Comparison of ENCODE assay signal across 19 cellular contexts in the genomic region with DNA sequence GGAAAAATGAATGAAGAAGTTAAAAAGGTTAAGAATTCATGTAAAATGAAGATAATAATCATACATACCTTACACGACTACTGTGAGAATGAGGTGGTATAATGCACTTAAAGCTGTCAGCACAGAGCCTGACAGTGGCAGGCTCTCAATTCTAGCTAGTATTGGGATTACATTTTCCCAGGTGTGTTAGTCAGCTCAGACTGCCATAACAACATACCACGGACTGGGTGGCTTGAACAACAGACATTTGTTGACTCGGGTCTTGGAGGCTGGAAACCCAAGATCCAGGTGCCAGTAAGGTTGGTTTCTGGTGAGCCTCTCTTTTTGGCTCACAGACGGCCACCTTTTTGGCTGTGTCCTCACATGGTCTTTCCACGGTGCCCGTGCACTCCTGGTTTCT.
DNase-seq lines count a peak whose midpoint lies in the region; ATAC-seq and TF ChIP-seq lines count a peak whose summit lies in the region.
"Had no signal": no experiment of that assay in that cellular context is flagged by ENCODE, and none has a peak within 500 bp of the region (broad histone marks: within the 10 kb centered on the region; RNA-seq: fewer than 3 reads in every experiment).

No MANE protein-coding gene starts in this region.

- peaks cover 33% of the 10 kb centered on the region for H3K36me3 ChIP-seq in CD4-positive, CD25-positive, alpha-beta regulatory T cell (ENCODE audit: control insufficient read depth, insufficient read depth, low read length)
- H3K36me3 ChIP-seq: MG63 had no signal

- CTCF ChIA-PET in T-cell (lab: Charles Lee): no interaction called here

- no peak for ATAC-seq in CD4-positive, CD25-positive, alpha-beta regulatory T cell (ENCODE audit: low read depth in 2 of 2)
- no peak for ATAC-seq in natural killer cell treated with Interleukin-12 subunit alpha and Interleukin-12 subunit beta and Interleukin-15 and Interleukin-18, amount 100 ng/mL, for 72 hours
- ATAC-seq in T-cell (replicated peaks in 1 of 4): no peak
- ATAC-seq: HepG2, K562, Panc1 had no signal

- peaks cover 18% of the 10 kb centered on the region for H3K4me1 ChIP-seq in CD4-positive, CD25-positive, alpha-beta regulatory T cell (ENCODE audit: control insufficient read depth, insufficient read depth, low read length, poor library complexity, severe bottlenecking)

- H3K4me3 Mint-ChIP-seq in CD4-positive, CD25-positive, alpha-beta regulatory T cell: no peak overlapping the region
- H3K4me3 Mint-ChIP-seq in glutamatergic neuron (ENCODE audit: unreplicated experiment) (peak overlapping the region; percentile 68), chondrocyte (ENCODE audit: unreplicated experiment) (no peak overlapping the region), T-cell (no peak overlapping the region)
- no peak overlapping the region for H3K4me3 Mint-ChIP-seq in natural killer cell treated with Interleukin-12 subunit alpha and Interleukin-12 subunit beta and Interleukin-15 and Interleukin-18, amount 100 ng/mL, for 72 hours

- no peak for DNase-seq in CD4-positive, CD25-positive, alpha-beta regulatory T cell
- no peak for DNase-seq in glutamatergic neuron
- peak; percentile 15 for DNase-seq in natural killer cell treated with Interleukin-12 subunit alpha and Interleukin-12 subunit beta and Interleukin-15 and Interleukin-18, amount 100 ng/mL, for 72 hours (ENCODE audit: low spot score)
- no peak for DNase-seq in chondrocyte (ENCODE audit: low spot score)
- no peak for DNase-seq in activated CD4-positive, CD25-positive, alpha-beta regulatory T cell (lab: John Stamatoyannopoulos, UW)
- DNase-seq in putamen (ENCODE audit: low spot score): no peak
- DNase-seq in T-cell: no peak
- DNase-seq: MG63, NCI-H1694 treated with DMSO at 0.1 percent for 48 hours, NCI-H2171, NCI-H345, NCI-H524, NCI-H82, SIG-M5 had no signal

- POLR2A ChIA-PET in T-cell (lab: Charles Lee): interaction anchor here in 1 of 2 donors (0.6 kb wide), 1 partner anchor 23 kb away, joined by 3 read pairs; no protein-coding TSS in a partner anchor

- no peak overlapping the region for H3K4me3 ChIP-seq in CD4-positive, CD25-positive, alpha-beta regulatory T cell (ENCODE audit: low read depth, low read length)
- H3K4me3 ChIP-seq: K562, MG63 had no signal

- peaks cover 44 to 87% (median 62%) of the 10 kb centered on the region in 4 donors for H3K4me1 Mint-ChIP-seq in CD4-positive, CD25-positive, alpha-beta regulatory T cell
- peaks cover 33% of the 10 kb centered on the region for H3K4me1 Mint-ChIP-seq in glutamatergic neuron (ENCODE audit: low read depth, unreplicated experiment)
- H3K4me1 Mint-ChIP-seq in natural killer cell treated with Interleukin-12 subunit alpha and Interleukin-12 subunit beta and Interleukin-15 and Interleukin-18, amount 100 ng/mL, for 72 hours (ENCODE audit: low read depth in 2 of 2): peaks cover 63 to 71% of the 10 kb centered on the region in 2 donors
- H3K4me1 Mint-ChIP-seq in chondrocyte (ENCODE audit: low read depth): peaks cover 20% of the 10 kb centered on the region
- peaks cover 28 to 58% (median 56%) of the 10 kb centered on the region in 3 donors for H3K4me1 Mint-ChIP-seq in T-cell

- H3K9me3 ChIP-seq in CD4-positive, CD25-positive, alpha-beta regulatory T cell (ENCODE audit: control insufficient read depth in 2 of 2, low read length in 2 of 2): no peaks in the 10 kb centered on the region
- H3K9me3 ChIP-seq: MG63 had no signal

- no peak overlapping the region for H3K27ac ChIP-seq in CD4-positive, CD25-positive, alpha-beta regulatory T cell (ENCODE audit: insufficient read depth, low read length, poor library complexity, severe bottlenecking)
- H3K27ac ChIP-seq in VCaP: peak overlapping the region; percentile 42
- H3K27ac ChIP-seq: C4-2B had no signal

- H3K27me3 ChIP-seq in CD4-positive, CD25-positive, alpha-beta regulatory T cell (ENCODE audit: control insufficient read depth, insufficient read depth, low read length): no peaks in the 10 kb centered on the region
- H3K27me3 ChIP-seq: MG63 had no signal

- H3K27ac Mint-ChIP-seq in CD4-positive, CD25-positive, alpha-beta regulatory T cell: peak overlapping the region in 2 of 3 donors; percentile 2 to 8
- H3K27ac Mint-ChIP-seq in glutamatergic neuron (ENCODE audit: unreplicated experiment) (peak overlapping the region; percentile 76), chondrocyte (ENCODE audit: unreplicated experiment) (no peak overlapping the region), T-cell (no peak overlapping the region)
- H3K27ac Mint-ChIP-seq in natural killer cell treated with Interleukin-12 subunit alpha and Interleukin-12 subunit beta and Interleukin-15 and Interleukin-18, amount 100 ng/mL, for 72 hours: peak overlapping the region in 1 of 2 donors; percentile 14

- peaks cover 30% of the 10 kb centered on the region for H3K36me3 Mint-ChIP-seq in CD4-positive, CD25-positive, alpha-beta regulatory T cell
- H3K36me3 Mint-ChIP-seq in glutamatergic neuron (ENCODE audit: unreplicated experiment) (no peaks in the 10 kb centered on the region), chondrocyte (ENCODE audit: low read depth) (no peaks in the 10 kb centered on the region), T-cell (peaks cover 29% of the 10 kb centered on the region)
- H3K36me3 Mint-ChIP-seq in natural killer cell treated with Interleukin-12 subunit alpha and Interleukin-12 subunit beta and Interleukin-15 and Interleukin-18, amount 100 ng/mL, for 72 hours: peaks cover 5% of the 10 kb centered on the region

- no peaks in the 10 kb centered on the region for H3K27me3 Mint-ChIP-seq in CD4-positive, CD25-positive, alpha-beta regulatory T cell
- H3K27me3 Mint-ChIP-seq in glutamatergic neuron (ENCODE audit: unreplicated experiment): no peaks in the 10 kb centered on the region
- no peaks in the 10 kb centered on the region for H3K27me3 Mint-ChIP-seq in natural killer cell treated with Interleukin-12 subunit alpha and Interleukin-12 subunit beta and Interleukin-15 and Interleukin-18, amount 100 ng/mL, for 72 hours
- no peaks in the 10 kb centered on the region for H3K27me3 Mint-ChIP-seq in chondrocyte (ENCODE audit: low read depth)
- H3K27me3 Mint-ChIP-seq in T-cell: no peaks in the 10 kb centered on the region

- no peaks in the 10 kb centered on the region for H3K9me3 Mint-ChIP-seq in CD4-positive, CD25-positive, alpha-beta regulatory T cell
- H3K9me3 Mint-ChIP-seq in glutamatergic neuron (ENCODE audit: unreplicated experiment): no peaks in the 10 kb centered on the region
- H3K9me3 Mint-ChIP-seq in natural killer cell treated with Interleukin-12 subunit alpha and Interleukin-12 subunit beta and Interleukin-15 and Interleukin-18, amount 100 ng/mL, for 72 hours: no peaks in the 10 kb centered on the region
- no peaks in the 10 kb centered on the region for H3K9me3 Mint-ChIP-seq in chondrocyte (ENCODE audit: low read depth)
- H3K9me3 Mint-ChIP-seq in T-cell: no peaks in the 10 kb centered on the region

- TF ChIP-seq CTCF in VCaP (conservative IDR thresholded peaks at IDR 0.05) (no peak), glutamatergic neuron (IDR thresholded peaks at IDR 0.05; ENCODE audit: partially characterized antibody, unreplicated experiment) (no peak), chondrocyte (IDR thresholded peaks at IDR 0.05) (no peak)

Comparison
In these comparisons a context has a peak if more than half of its experiments do, and no peak if none do; other contexts are left out.
1. H3K27ac Mint-ChIP-seq: peak in CD4-positive, CD25-positive, alpha-beta regulatory T cell (2 of 3) and glutamatergic neuron (single experiment); none in chondrocyte (single experiment) and T-cell (0 of 2).